In the genomic region with DNA sequence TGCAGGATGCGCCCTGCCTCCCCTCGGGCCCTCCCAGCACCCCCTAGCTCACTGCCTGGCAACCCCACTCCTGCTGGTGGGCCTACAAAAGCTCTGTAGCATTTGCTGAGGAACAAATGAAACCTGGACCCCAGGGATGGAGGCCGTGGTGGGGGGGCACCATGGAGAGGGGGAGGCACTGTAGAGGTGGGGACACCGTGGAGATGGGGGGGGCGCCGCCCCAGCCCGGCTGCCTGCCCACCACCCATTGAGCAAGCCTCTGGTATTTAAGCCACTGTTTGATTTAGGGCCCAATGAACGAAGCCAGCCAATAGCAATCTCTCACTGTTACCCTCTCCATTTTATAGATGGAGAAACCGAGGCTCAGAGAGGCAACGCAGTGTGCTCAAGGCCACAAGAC, we compare ENCODE assay signal across 17 cellular contexts. TPM values are rescaled to one million over a fixed set of nuclear protein-coding genes. Genes with fewer than 3 reads are reported as not detected.
A peak's percentile ranks its signal among the peaks of the same experiment; 100 is the strongest.
DNase-seq lines count a peak whose midpoint lies in the region; ATAC-seq and TF ChIP-seq lines count a peak whose summit lies in the region.
"Had no signal": no experiment of that assay in that cellular context is flagged by ENCODE, and none has a peak within 500 bp of the region (broad histone marks: within the 10 kb centered on the region; RNA-seq: fewer than 3 reads in every experiment).

No MANE protein-coding gene starts in this region.

- no peaks in the 10 kb centered on the region for H3K9me3 ChIP-seq in Panc1 (ENCODE audit: control insufficient read depth, insufficient read depth, low read depth, low read length)
- no peaks in the 10 kb centered on the region for H3K9me3 ChIP-seq in esophagus muscularis mucosa
- H3K9me3 ChIP-seq in upper lobe of right lung: no peaks in the 10 kb centered on the region
- H3K9me3 ChIP-seq: BE2C, SJSA1 had no signal

- H3K4me1 ChIP-seq in Panc1 (ENCODE audit: control insufficient read depth, insufficient read depth, low read length) (peaks cover 12% of the 10 kb centered on the region), esophagus muscularis mucosa (peaks cover 22 to 29% (median 26%) of the 10 kb centered on the region in 4 donors), mesendoderm (ENCODE audit: control insufficient read depth, low read depth, low read length) (peaks cover 2% of the 10 kb centered on the region), upper lobe of right lung (peaks cover 11% of the 10 kb centered on the region)

- CTCF ChIA-PET in Panc1 (lab: Charles Lee): interaction anchor here (0.6 kb wide), 1 partner anchor 95 kb away, joined by 4 read pairs; no protein-coding TSS in a partner anchor

- no peak overlapping the region for H3K9ac ChIP-seq in mesendoderm (ENCODE audit: low read length)

- TF ChIP-seq POLR2A in esophagus muscularis mucosa (IDR thresholded peaks at IDR 0.05; ENCODE audit: low read depth): no peak

- no peak overlapping the region for H3K4ac ChIP-seq in mesendoderm (ENCODE audit: low read depth, low read length)

- no peak for TF ChIP-seq EP300 in esophagus muscularis mucosa (IDR thresholded peaks at IDR 0.05)

- H2BK120ac ChIP-seq in mesendoderm (ENCODE audit: low read depth, low read length): no peak overlapping the region

- in situ Hi-C loops in Panc1 (cut with HindIII; ENCODE audit: low pct_unique_long_range_greater_than_20kb, low sequenced_read_pairs): no loop called here

- no peaks in the 10 kb centered on the region for H3K79me2 ChIP-seq in mesendoderm (ENCODE audit: control insufficient read depth, insufficient read depth, low read length)

- H3K27me3 ChIP-seq in Panc1 (ENCODE audit: control insufficient read depth, insufficient read depth, low read length): no peaks in the 10 kb centered on the region
- H3K27me3 ChIP-seq in esophagus muscularis mucosa: no peaks in the 10 kb centered on the region
- no peaks in the 10 kb centered on the region for H3K27me3 ChIP-seq in mesendoderm (ENCODE audit: insufficient read depth, low read length, poor library complexity)
- no peaks in the 10 kb centered on the region for H3K27me3 ChIP-seq in upper lobe of right lung
- H3K27me3 ChIP-seq: BE2C, SJSA1 had no signal

- H3K4me3 ChIP-seq in Panc1 (ENCODE audit: low read depth in 2 of 2, low read length in 2 of 2) (no peak overlapping the region), esophagus muscularis mucosa (peak overlapping the region in 1 of 4 donors; percentile 48), mesendoderm (ENCODE audit: low read length) (no peak overlapping the region), upper lobe of right lung (peak overlapping the region; percentile 46)
- H3K4me3 ChIP-seq: SJSA1 had no signal

- H3K79me1 ChIP-seq in mesendoderm (ENCODE audit: low read length): no peaks in the 10 kb centered on the region

- no peaks in the 10 kb centered on the region for H3K36me3 ChIP-seq in Panc1 (ENCODE audit: control insufficient read depth, insufficient read depth, low read length)
- no peaks in the 10 kb centered on the region for H3K36me3 ChIP-seq in esophagus muscularis mucosa
- no peaks in the 10 kb centered on the region for H3K36me3 ChIP-seq in mesendoderm (ENCODE audit: control insufficient read depth, insufficient read depth, low read length)
- no peaks in the 10 kb centered on the region for H3K36me3 ChIP-seq in upper lobe of right lung
- H3K36me3 ChIP-seq: BE2C, SJSA1 had no signal

- ATAC-seq in Panc1 (no peak), upper lobe of right lung (no peak), HG03460 (IDR thresholded peaks at IDR 0.05; ENCODE audit: unreplicated experiment) (no peak)
- ATAC-seq: CD8-positive, alpha-beta T cell had no signal

- WGBS in esophagus muscularis mucosa: 93% methylated on average over 10 of the region's 10 CpGs
- no CpG with 5 or more reads among the region's 10 CpGs for WGBS in mesendoderm (ENCODE audit: extremely low coverage, insufficient coverage, low lambda C conversion rate)

- H2AK5ac ChIP-seq in mesendoderm (ENCODE audit: low read length): peak overlapping the region; percentile 40

- no peak overlapping the region for H4K5ac ChIP-seq in mesendoderm (ENCODE audit: low read length)

- BruUV-seq in Panc1 (replicated peaks; lab: Mats Ljungman, UMichigan): no TSS peak

- DNase-seq in Panc1 (ENCODE audit: low read depth, low spot score): no peak
- DNase-seq in esophagus muscularis mucosa (ENCODE audit: extremely low spot score): no peak
- DNase-seq in mesendoderm: no peak
- DNase-seq in upper lobe of right lung: no peak
- DNase-seq in cerebellar cortex (ENCODE audit: low spot score): no peak
- no peak for DNase-seq in SHP77 treated with DMSO at 0.1 percent for 48 hours (lab: John Stamatoyannopoulos, UW)
- DNase-seq: BE2C, DMS79 treated with DMSO at 0.1 percent for 48 hours, H7, NCI-H1417 treated with DMSO at 0.1 percent for 48 hours, NCI-H1930, NCI-H446 treated with DMSO at 0.1 percent for 48 hours, OCI-M1, RPMI8226 had no signal

- POLR2A ChIA-PET in Panc1 (lab: Charles Lee): no interaction called here

- H3K18ac ChIP-seq in mesendoderm (ENCODE audit: low read length): no peak overlapping the region

- H2BK5ac ChIP-seq in mesendoderm (ENCODE audit: low read length): no peak overlapping the region

- TF ChIP-seq CTCF in Panc1 (IDR thresholded peaks at IDR 0.05) (no peak), esophagus muscularis mucosa (IDR thresholded peaks at IDR 0.05) (no peak), upper lobe of right lung (IDR thresholded peaks at IDR 0.05) (no peak)

- no peak overlapping the region for H4K8ac ChIP-seq in mesendoderm (ENCODE audit: low read depth, low read length)

- H3K23ac ChIP-seq in mesendoderm (ENCODE audit: low read length): no peak overlapping the region

- intact Hi-C loops in Panc1 (cut with micrococcal nuclease; ENCODE audit: unreplicated experiment) (no loop called here), esophagus muscularis mucosa (cut with DNase I) (no loop called here), upper lobe of right lung (cut with DNase I) (no loop called here)

- no peak overlapping the region for H2BK15ac ChIP-seq in mesendoderm (replicated peaks; ENCODE audit: low read depth)

- H3K56ac ChIP-seq in mesendoderm (ENCODE audit: low read length): no peak overlapping the region

- H3K4me2 ChIP-seq in mesendoderm (ENCODE audit: low read length): no peak overlapping the region

- H3K27ac ChIP-seq in Panc1 (ENCODE audit: low read length) (peak overlapping the region; percentile 87), esophagus muscularis mucosa (replicated peaks in 1 of 4) (peak overlapping the region in 3 of 4 donors; percentile 71 to 81 (median 81)), mesendoderm (ENCODE audit: low read depth, low read length) (no peak overlapping the region), upper lobe of right lung (no peak overlapping the region)

RNA-seq across cellular contexts. Expression of a gene that starts 13.1 kb away (rescaled TPM):
- 188 TPM for total RNA-seq in Panc1 (2021; ENCODE audit: unreplicated experiment)
- 144 TPM for polyA plus RNA-seq in Panc1 (2012; ENCODE audit: insufficient read length)
- total RNA-seq in esophagus muscularis mucosa: 100 to 1,000 TPM in 2 of 4 donors, 10 to 100 TPM in 2; 78.0 to 103 (median 93.4) TPM
- polyA plus RNA-seq in mesendoderm (2013, experiment 1 of 2): 13.2 TPM
- polyA plus RNA-seq in mesendoderm (2013, experiment 2 of 2): 13.7 TPM
- 87.3 TPM for total RNA-seq in upper lobe of right lung

Comparison
In these comparisons a context has a peak if more than half of its experiments do, and no peak if none do; other contexts are left out.
1. H3K27ac ChIP-seq: peak in Panc1 (single experiment) and esophagus muscularis mucosa (3 of 4); none in mesendoderm (single experiment) and upper lobe of right lung (single experiment).